14 cellular contexts compared by ENCODE assay signal in the genomic region with DNA sequence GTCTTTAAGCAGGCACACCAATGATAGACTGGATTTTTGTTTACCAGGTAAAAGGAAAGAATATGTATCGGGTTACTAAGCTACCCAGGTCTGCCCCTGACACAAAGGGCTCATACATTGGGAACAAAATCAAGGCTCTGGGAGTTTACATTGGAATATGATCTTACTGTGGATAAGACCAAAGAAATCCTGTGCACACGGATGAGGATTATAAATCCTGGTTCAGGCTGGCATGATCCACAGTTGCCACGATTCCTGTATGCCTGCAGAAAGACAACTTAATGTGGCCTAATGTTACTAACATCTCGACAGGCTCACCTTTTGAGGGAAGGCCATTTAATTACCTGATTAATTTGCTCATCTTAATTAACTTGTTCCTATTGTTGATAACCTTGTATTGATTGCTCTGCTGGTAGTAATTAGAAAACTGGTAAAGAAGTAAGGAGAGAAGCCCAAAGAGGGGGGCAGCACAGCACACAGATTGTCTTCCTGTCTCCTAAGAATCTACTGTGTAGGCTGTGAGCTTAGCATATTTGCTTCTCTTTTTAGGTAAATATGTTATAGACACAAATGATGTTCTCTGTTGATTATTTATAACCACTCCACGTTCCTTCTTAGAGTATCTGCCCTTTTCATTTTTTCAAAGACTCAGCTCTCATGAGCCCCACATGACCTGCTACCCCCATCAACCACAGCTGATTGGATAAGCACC. TPM values are rescaled to one million over a fixed set of nuclear protein-coding genes. Genes with fewer than 3 reads are reported as not detected.
DNase-seq lines count a peak whose midpoint lies in the region; FAIRE-seq and TF ChIP-seq lines count a peak whose summit lies in the region.
"Had no signal": no experiment of that assay in that cellular context is flagged by ENCODE, and none has a peak within 500 bp of the region (broad histone marks: within the 10 kb centered on the region; RNA-seq: fewer than 3 reads in every experiment).

No MANE protein-coding gene starts in this region.

- no peak for TF ChIP-seq CTCF in GM20000 (IDR thresholded peaks at IDR 0.05; ENCODE audit: extremely low read depth, missing control alignments)

- DNase-seq in NCI-H1436 treated with DMSO at 0.1 percent for 48 hours (lab: John Stamatoyannopoulos, UW) (peak; percentile 39), NCI-H1436 (lab: John Stamatoyannopoulos, UW) (no peak), NCI-H345 (lab: John Stamatoyannopoulos, UW) (peak; percentile 91), foreskin melanocyte (peak; percentile 18), superior temporal gyrus (ENCODE audit: extremely low spot score) (peak; percentile 31), GM12891 (ENCODE audit: insufficient read length, low spot score) (no peak), T-helper 2 cell (no peak), GM20000 (ENCODE audit: low spot score) (no peak)
- DNase-seq: activated CD8-positive, alpha-beta memory T cell treated with anti-CD3 and anti-CD28 coated beads for 24 hours; caudate nucleus; GM23248; left ventricle myocardium superior; thyroid gland had no signal

- FAIRE-seq in GM12891 (lab: Jason Lieb, UNC) = no peak
- FAIRE-seq: RCC 7860 had no signal

- TF ChIP-seq POLR2A in GM12891 (IDR thresholded peaks at IDR 0.05; ENCODE audit: low read depth, low read length) = no peak

TF ChIP-seq in GM12891, 5 proteins besides CTCF, POLR2A, EP300 and RAD21:
- TF ChIP-seq PAX5 (IDR thresholded peaks at IDR 0.05; ENCODE audit: insufficient read depth, low read length, severe bottlenecking) = no peak
- no peak for TF ChIP-seq POLR2AphosphoS5 (IDR thresholded peaks at IDR 0.05; ENCODE audit: low read depth, low read length)
- no peak for TF ChIP-seq POU2F2 (IDR thresholded peaks at IDR 0.05; ENCODE audit: low read depth, low read length)
- no peak for TF ChIP-seq TAF1 (IDR thresholded peaks at IDR 0.05; ENCODE audit: low read depth, low read length)
- TF ChIP-seq SPI1 (IDR thresholded peaks at IDR 0.05; ENCODE audit: low read depth, low read length) = no peak

RNA-seq across cellular contexts. Expression of a gene that starts 51.0 kb away (rescaled TPM):
- not detected for polyA plus RNA-seq in GM12891 (2012; ENCODE audit: low read depth, missing spikeins)
- polyA plus RNA-seq: GM23248 had no signal

Comparison
In these comparisons a context has a peak if more than half of its experiments do, and no peak if none do; other contexts are left out.
1. DNase-seq: peak in NCI-H1436 treated with DMSO at 0.1 percent for 48 hours (single experiment), NCI-H345 (single experiment), foreskin melanocyte (single experiment) and superior temporal gyrus (single experiment); none in NCI-H1436 (single experiment), GM12891 (single experiment), T-helper 2 cell (0 of 5) and GM20000 (single experiment).